In the genomic region with DNA sequence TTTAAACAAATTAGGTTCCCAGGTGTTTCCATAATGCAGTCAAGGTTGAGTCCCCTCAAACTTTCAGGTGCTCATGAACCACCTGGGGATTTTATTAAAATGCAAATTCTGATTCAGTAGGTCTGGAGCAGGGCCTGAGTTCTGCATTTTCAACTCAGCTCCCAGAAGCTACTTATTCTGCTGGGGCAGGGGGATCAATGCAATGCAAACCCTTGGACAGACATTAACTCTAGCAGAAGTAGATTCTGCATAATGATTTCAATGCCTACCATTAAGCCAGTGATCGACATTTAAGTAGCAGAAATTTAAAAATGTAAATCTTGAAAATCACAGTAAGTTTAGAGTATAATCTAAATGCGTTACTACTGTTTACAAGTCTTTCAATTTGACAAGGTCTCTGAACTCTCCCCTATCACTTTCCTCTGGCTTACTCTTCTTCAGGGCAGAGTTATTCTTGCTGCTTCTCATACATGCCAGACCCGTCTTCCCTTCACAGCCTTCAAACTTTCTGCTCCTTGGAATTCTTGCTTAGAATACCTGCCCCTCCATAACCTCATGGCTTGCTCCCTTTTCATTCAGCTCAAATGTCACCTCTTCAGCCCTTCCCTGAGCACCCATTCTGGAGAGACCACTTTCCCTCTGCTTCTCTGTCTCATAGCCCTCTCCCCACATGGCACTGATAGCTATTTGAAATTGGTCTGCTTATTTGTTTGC, we compare ENCODE assay signal across 21 cellular contexts. TPM values are rescaled to one million over a fixed set of nuclear protein-coding genes. Genes with fewer than 3 reads are reported as not detected.
DNase-seq lines count a peak whose midpoint lies in the region; ATAC-seq and TF ChIP-seq lines count a peak whose summit lies in the region.
"Had no signal": no experiment of that assay in that cellular context is flagged by ENCODE, and none has a peak within 500 bp of the region (broad histone marks: within the 10 kb centered on the region; RNA-seq: fewer than 3 reads in every experiment).

No MANE protein-coding gene starts in this region.

- H3K4me2 ChIP-seq in mesendoderm (ENCODE audit: low read length) = no peak overlapping the region

- H3K27ac Mint-ChIP-seq in MCF 10A (ENCODE audit: low read depth, unreplicated experiment) = no peak overlapping the region

- no peak overlapping the region for H3K4me3 Mint-ChIP-seq in MCF 10A (ENCODE audit: unreplicated experiment)

- H3K27me3 Mint-ChIP-seq in MCF 10A (ENCODE audit: insufficient read depth, unreplicated experiment) = no peaks in the 10 kb centered on the region

- H2BK5ac ChIP-seq in mesendoderm (ENCODE audit: low read length) = no peak overlapping the region

- H3K27ac ChIP-seq in iPS DF 6.9 (ENCODE audit: low read length) (peak overlapping the region; percentile 99), mesendoderm (ENCODE audit: low read depth, low read length) (no peak overlapping the region)
- H3K27ac ChIP-seq: RWPE1, SJSA1 had no signal

- H2BK120ac ChIP-seq in mesendoderm (ENCODE audit: low read depth, low read length) = no peak overlapping the region

- H3K79me2 ChIP-seq in mesendoderm (ENCODE audit: control insufficient read depth, insufficient read depth, low read length) = no peaks in the 10 kb centered on the region

- H4K8ac ChIP-seq in mesendoderm (ENCODE audit: low read depth, low read length) = no peak overlapping the region

- no peak overlapping the region for H3K18ac ChIP-seq in mesendoderm (ENCODE audit: low read length)

- no peaks in the 10 kb centered on the region for H3K9me3 Mint-ChIP-seq in MCF 10A (ENCODE audit: unreplicated experiment)

- no TSS peak for BruUV-seq in MCF 10A (replicated peaks; lab: Mats Ljungman, UMichigan)

- H3K4me3 ChIP-seq in iPS DF 6.9 (ENCODE audit: low read length) (no peak overlapping the region), mesendoderm (ENCODE audit: low read length) (no peak overlapping the region)
- H3K4me3 ChIP-seq: SJSA1 had no signal

- no peak overlapping the region for H2AK5ac ChIP-seq in mesendoderm (ENCODE audit: low read length)

- CTCF ChIA-PET in MCF 10A (lab: Yijun Ruan, JAX) = interaction anchor here (0.6 to 0.9 kb wide), 2 partner anchors 24 to 31 kb away, joined by 3 read pairs; no protein-coding TSS in a partner anchor

- no peak overlapping the region for H3K9ac ChIP-seq in mesendoderm (ENCODE audit: low read length)

- no peaks in the 10 kb centered on the region for H3K79me1 ChIP-seq in mesendoderm (ENCODE audit: low read length)

- intact Hi-C loops in MCF 10A (cut with micrococcal nuclease) = no loop called here

- DNase-seq in ELF-1 (ENCODE audit: low read depth, low spot score) = peak; percentile 11
- DNase-seq in NCI-H526 treated with DMSO at 0.1 percent for 48 hours (lab: John Stamatoyannopoulos, UW) = peak; percentile 72
- peak; percentile 37 for DNase-seq in iPS DF 6.9 (ENCODE audit: low read depth, low spot score)
- DNase-seq in mesendoderm = peak; percentile 37
- no peak for DNase-seq in occipital lobe (lab: John Stamatoyannopoulos, UW)
- no peak for DNase-seq in MCF 10A (ENCODE audit: unreplicated experiment)
- DNase-seq: 8988T, C1 segment of cervical spinal cord, COR-L47, DMS153, EL, KG1, NCI-H1092, NCI-H1694 treated with DMSO at 0.1 percent for 48 hours, NCI-H446 had no signal

- no peak for ATAC-seq in GM18861 (IDR thresholded peaks at IDR 0.05; ENCODE audit: unreplicated experiment)
- ATAC-seq in GM19351 (IDR thresholded peaks at IDR 0.05; ENCODE audit: unreplicated experiment) = no peak

- H3K4me1 Mint-ChIP-seq in MCF 10A (ENCODE audit: insufficient read depth, unreplicated experiment) = no peaks in the 10 kb centered on the region

- WGBS in iPS DF 6.9 (ENCODE audit: insufficient coverage, insufficient read length) = no CpG with 5 or more reads among the region's 3 CpGs
- WGBS in mesendoderm (ENCODE audit: extremely low coverage, insufficient coverage, low lambda C conversion rate) = no CpG with 5 or more reads among the region's 3 CpGs

- H3K56ac ChIP-seq in mesendoderm (ENCODE audit: low read length) = no peak overlapping the region

- no peak overlapping the region for H2BK15ac ChIP-seq in mesendoderm (replicated peaks; ENCODE audit: low read depth)

- no peak for TF ChIP-seq CTCF in MCF 10A (IDR thresholded peaks at IDR 0.05; ENCODE audit: unreplicated experiment)

- POLR2A ChIA-PET in MCF 10A (lab: Yijun Ruan, JAX) = no interaction called here

- no peaks in the 10 kb centered on the region for H3K36me3 ChIP-seq in iPS DF 6.9 (ENCODE audit: control insufficient read depth, insufficient read depth, low read length)
- H3K36me3 ChIP-seq in mesendoderm (ENCODE audit: control insufficient read depth, insufficient read depth, low read length) = no peaks in the 10 kb centered on the region
- H3K36me3 ChIP-seq: SJSA1 had no signal

- H3K9me3 ChIP-seq in iPS DF 6.9 (ENCODE audit: control insufficient read depth, insufficient read depth, low read length) = no peaks in the 10 kb centered on the region
- H3K9me3 ChIP-seq: SJSA1 had no signal

- H3K36me3 Mint-ChIP-seq in MCF 10A (ENCODE audit: insufficient read depth, unreplicated experiment) = no peaks in the 10 kb centered on the region

- no peak overlapping the region for H3K23ac ChIP-seq in mesendoderm (ENCODE audit: low read length)

- H3K4me1 ChIP-seq in iPS DF 6.9 (ENCODE audit: control insufficient read depth, insufficient read depth, low read length) = no peaks in the 10 kb centered on the region
- peaks cover 3% of the 10 kb centered on the region for H3K4me1 ChIP-seq in mesendoderm (ENCODE audit: control insufficient read depth, low read depth, low read length)
- H3K4me1 ChIP-seq: SJSA1 had no signal

- no peak overlapping the region for H3K4ac ChIP-seq in mesendoderm (ENCODE audit: low read depth, low read length)

- no peak overlapping the region for H4K5ac ChIP-seq in mesendoderm (ENCODE audit: low read length)

- no peaks in the 10 kb centered on the region for H3K27me3 ChIP-seq in iPS DF 6.9 (ENCODE audit: control insufficient read depth, insufficient read depth, low read length)
- no peaks in the 10 kb centered on the region for H3K27me3 ChIP-seq in mesendoderm (ENCODE audit: insufficient read depth, low read length, poor library complexity)
- H3K27me3 ChIP-seq: SJSA1 had no signal

RNA-seq across cellular contexts. Expression of gene DPPA4, which starts 19.3 kb away (rescaled TPM):
- polyA plus RNA-seq in mesendoderm (2013, experiment 1 of 2) = 418 TPM
- 427 TPM for polyA plus RNA-seq in mesendoderm (2013, experiment 2 of 2)
- total RNA-seq in occipital lobe (under 0.01 TPM), MCF 10A (2022) (not detected in 2 replicates)
- total RNA-seq: M059J, OCI-LY7, SJSA1 had no signal

RNA-seq across cellular contexts. Expression of gene DPPA2, which starts 40.3 kb away (rescaled TPM):
- 6.9 TPM for polyA plus RNA-seq in mesendoderm (2013, experiment 1 of 2)
- 7.2 TPM for polyA plus RNA-seq in mesendoderm (2013, experiment 2 of 2)
- total RNA-seq in occipital lobe (not detected), MCF 10A (2022) (not detected in 2 replicates)
- total RNA-seq: M059J, OCI-LY7, SJSA1 had no signal

Comparison
In these comparisons a context has a peak if more than half of its experiments do, and no peak if none do; other contexts are left out.
1. DNase-seq: peak in ELF-1 (single experiment), NCI-H526 treated with DMSO at 0.1 percent for 48 hours (single experiment), iPS DF 6.9 (single experiment) and mesendoderm (single experiment); none in occipital lobe (single experiment) and MCF 10A (single experiment).